ENCODE assay signal across 10 cellular contexts in the genomic region with DNA sequence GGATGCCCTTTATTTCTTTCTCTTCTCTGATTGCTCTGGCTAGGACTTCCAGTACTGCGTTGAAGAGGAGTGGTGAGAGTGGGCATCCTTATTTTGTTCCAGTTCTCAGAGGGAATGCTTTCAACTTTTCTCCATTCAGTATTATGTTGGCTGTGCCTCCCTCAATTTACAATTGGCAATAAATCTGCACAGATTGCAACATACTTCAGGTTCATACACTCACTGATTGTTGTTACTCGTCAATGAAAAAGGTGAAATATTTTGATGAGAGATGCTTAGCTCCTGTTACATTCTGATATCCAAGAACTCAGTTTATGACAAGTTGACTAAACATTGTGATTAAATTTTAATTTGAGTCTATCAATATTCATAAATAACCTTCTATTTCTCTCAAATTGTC. TPM values are rescaled to one million over a fixed set of nuclear protein-coding genes. Genes with fewer than 3 reads are reported as not detected.
"Had no signal": no experiment of that assay in that cellular context is flagged by ENCODE, and none has a peak within 500 bp of the region (broad histone marks: within the 10 kb centered on the region; RNA-seq: fewer than 3 reads in every experiment).

No MANE protein-coding gene starts in this region.

- H3K4me3 ChIP-seq: GM23248, HAP-1 had no signal

- ATAC-seq: HCT116 had no signal

- H3K4me1 ChIP-seq: HAP-1 had no signal

- H2AFZ ChIP-seq: GM23248 had no signal

- H3K27ac ChIP-seq: GM23248, HL-60 had no signal

- H3K36me3 ChIP-seq: HAP-1 had no signal

- DNase-seq: GM23248, GOT3, H7, HFFc6, KBM-7 had no signal

- H3K9ac ChIP-seq: GM23248 had no signal

- H3K9me3 ChIP-seq: HAP-1 had no signal

RNA-seq across cellular contexts. Expression of a gene that starts 37.9 kb away (rescaled TPM):
- total RNA-seq: HT1080 had no signal
- polyA plus RNA-seq: IgD-negative memory B cell had no signal
